1 cellular context compared by ENCODE assay signal in genomic region chr3:46551615-46552014, GRCh38.
TF ChIP-seq lines count a peak whose summit lies in the region.

No MANE protein-coding gene starts in this region.

TF ChIP-seq in H1, 55 proteins besides CTCF, POLR2A, EP300 and RAD21:
- TF ChIP-seq CBX8 (IDR thresholded peaks at IDR 0.05; ENCODE audit: borderline replicate concordance, low read depth, low read length) (no peak), KDM1A (IDR thresholded peaks at IDR 0.05; ENCODE audit: borderline replicate concordance, low read length) (no peak), CREB1 (IDR thresholded peaks at IDR 0.05) (no peak), KDM4A (IDR thresholded peaks at IDR 0.05; ENCODE audit: low read depth, low read length, severe bottlenecking) (no peak), KDM5A (IDR thresholded peaks at IDR 0.05; ENCODE audit: low read length) (no peak), GABPA (IDR thresholded peaks at IDR 0.05; ENCODE audit: borderline replicate concordance, insufficient read depth, low read length) (no peak), CTBP2 (IDR thresholded peaks at IDR 0.05; ENCODE audit: borderline replicate concordance, insufficient read depth, insufficient read length, low read length) (no peak), TAF7 (optimal IDR thresholded peaks at IDR 0.05; ENCODE audit: borderline replicate concordance, low read depth, low read length) (no peak), TEAD4 (IDR thresholded peaks at IDR 0.05; ENCODE audit: low read depth, low read length) (no peak), RXRA (IDR thresholded peaks at IDR 0.05; ENCODE audit: insufficient read depth, low read depth, low read length) (no peak), SP2 (IDR thresholded peaks at IDR 0.05; ENCODE audit: low read length) (no peak), SP4 (IDR thresholded peaks at IDR 0.05; ENCODE audit: low read length) (no peak), GTF2F1 (IDR thresholded peaks at IDR 0.05; ENCODE audit: borderline replicate concordance, low read depth, low read length) (no peak), RFX5 (IDR thresholded peaks at IDR 0.05; ENCODE audit: borderline replicate concordance, low read depth, low read length) (no peak), USF2 (IDR thresholded peaks at IDR 0.05; ENCODE audit: low read length) (no peak), POLR2AphosphoS5 (IDR thresholded peaks at IDR 0.05; ENCODE audit: low read depth, low read length) (no peak), JUN (IDR thresholded peaks at IDR 0.05; ENCODE audit: low read depth, low read length) (no peak), SIN3A (conservative IDR thresholded peaks at IDR 0.05 in 1 of 2, IDR thresholded peaks at IDR 0.05 in 1 of 2; ENCODE audit: low read depth in 1 of 2, low read length in 2 of 2) (no peak)
- TF ChIP-seq, protein P1, sequence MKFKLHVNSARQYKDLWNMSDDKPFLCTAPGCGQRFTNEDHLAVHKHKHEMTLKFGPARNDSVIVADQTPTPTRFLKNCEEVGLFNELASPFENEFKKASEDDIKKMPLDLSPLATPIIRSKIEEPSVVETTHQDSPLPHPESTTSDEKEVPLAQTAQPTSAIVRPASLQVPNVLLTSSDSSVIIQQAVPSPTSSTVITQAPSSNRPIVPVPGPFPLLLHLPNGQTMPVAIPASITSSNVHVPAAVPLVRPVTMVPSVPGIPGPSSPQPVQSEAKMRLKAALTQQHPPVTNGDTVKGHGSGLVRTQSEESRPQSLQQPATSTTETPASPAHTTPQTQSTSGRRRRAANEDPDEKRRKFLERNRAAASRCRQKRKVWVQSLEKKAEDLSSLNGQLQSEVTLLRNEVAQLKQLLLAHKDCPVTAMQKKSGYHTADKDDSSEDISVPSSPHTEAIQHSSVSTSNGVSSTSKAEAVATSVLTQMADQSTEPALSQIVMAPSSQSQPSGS (IDR thresholded peaks at IDR 0.05; ENCODE audit: low read length): no peak
- TF ChIP-seq, protein P2, sequence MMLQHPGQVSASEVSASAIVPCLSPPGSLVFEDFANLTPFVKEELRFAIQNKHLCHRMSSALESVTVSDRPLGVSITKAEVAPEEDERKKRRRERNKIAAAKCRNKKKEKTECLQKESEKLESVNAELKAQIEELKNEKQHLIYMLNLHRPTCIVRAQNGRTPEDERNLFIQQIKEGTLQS (IDR thresholded peaks at IDR 0.05; ENCODE audit: insufficient read depth, low read depth, low read length): no peak
